Comparison of ENCODE assay signal across 17 cellular contexts in genomic region chr6:113695506-113695905, GRCh38.
DNase-seq lines count a peak whose midpoint lies in the region; ATAC-seq and TF ChIP-seq lines count a peak whose summit lies in the region.
"Had no signal": no experiment of that assay in that cellular context is flagged by ENCODE, and none has a peak within 500 bp of the region (broad histone marks: within the 10 kb centered on the region; RNA-seq: fewer than 3 reads in every experiment).

No MANE protein-coding gene starts in this region.

- intact Hi-C loops in upper lobe of right lung (cut with DNase I) (no loop called here), esophagus squamous epithelium (cut with DNase I) (no loop called here)

- TF ChIP-seq CTCF in upper lobe of right lung (IDR thresholded peaks at IDR 0.05) (no peak), esophagus squamous epithelium (IDR thresholded peaks at IDR 0.05) (no peak), gastroesophageal sphincter (IDR thresholded peaks at IDR 0.05) (no peak)

- H3K4me1 ChIP-seq in GM23248 (ENCODE audit: insufficient read depth) (peaks cover 53% of the 10 kb centered on the region), upper lobe of right lung (no peaks in the 10 kb centered on the region), esophagus squamous epithelium (peaks cover 0 to 11% (median 0%) of the 10 kb centered on the region in 3 donors), gastroesophageal sphincter (peaks cover 0 to 3% (median 0%) of the 10 kb centered on the region in 3 donors)
- H3K4me1 ChIP-seq: tibial artery had no signal

- no peaks in the 10 kb centered on the region for H3K9me3 ChIP-seq in GM23248 (ENCODE audit: low read depth)
- H3K9me3 ChIP-seq in upper lobe of right lung, result no peaks in the 10 kb centered on the region
- no peaks in the 10 kb centered on the region for H3K9me3 ChIP-seq in esophagus squamous epithelium
- H3K9me3 ChIP-seq in gastroesophageal sphincter, result no peaks in the 10 kb centered on the region
- H3K9me3 ChIP-seq: HAP-1, tibial artery had no signal

- WGBS in GM23248 (ENCODE audit: low coverage in 1 of 2, low lambda C conversion rate in 2 of 2, missing lambda C conversion rate in 2 of 2), 2 experiments, result 68 to 79% methylated on average over 3 of the region's 3 CpGs
- 64% methylated on average over 3 of the region's 3 CpGs for WGBS in esophagus squamous epithelium, 2 donors
- WGBS in gastroesophageal sphincter (ENCODE audit: low coverage in 1 of 2), 2 donors, result 70 to 78% methylated on average over 2 to 3 of the region's 3 CpGs

- H3K36me3 ChIP-seq in GM23248 (ENCODE audit: low read depth) (no peaks in the 10 kb centered on the region), upper lobe of right lung (no peaks in the 10 kb centered on the region), esophagus squamous epithelium (no peaks in the 10 kb centered on the region), gastroesophageal sphincter (no peaks in the 10 kb centered on the region)
- H3K36me3 ChIP-seq: HAP-1, tibial artery had no signal

- no peak overlapping the region for H2AFZ ChIP-seq in GM23248

- no peaks in the 10 kb centered on the region for H3K9me2 ChIP-seq in GM23248 (ENCODE audit: insufficient read depth)

- H3K9ac ChIP-seq in GM23248, result no peak overlapping the region

- H3K27ac ChIP-seq in GM23248 (peak overlapping the region; percentile 61; the same call in 1 of the 2 replicates), upper lobe of right lung (no peak overlapping the region), esophagus squamous epithelium (no peak overlapping the region), gastroesophageal sphincter (no peak overlapping the region)
- H3K27ac ChIP-seq: tibial artery had no signal

- no peaks in the 10 kb centered on the region for H4K20me1 ChIP-seq in GM23248 (ENCODE audit: insufficient read depth)

- ATAC-seq in upper lobe of right lung (no peak), gastroesophageal sphincter (no peak)
- ATAC-seq: activated CD4-positive, alpha-beta T cell treated with anti-CD3 and anti-CD28 coated beads for 36 hours had no signal

- H3K4me2 ChIP-seq in GM23248 (ENCODE audit: unreplicated experiment), result no peak overlapping the region

- in situ Hi-C loops in GM23248 (cut with MboI), result loop anchor here (10.0 kb wide), 1 partner anchor 159 kb away; the partner anchor contains the start of gene MARCKS
- in situ Hi-C loops in KBM-7 (cut with MboI; ENCODE audit: low pct_unique_long_range_greater_than_20kb, low sequenced_read_pairs), result no loop called here

- H3K4me3 ChIP-seq in GM23248 (no peak overlapping the region), skeletal muscle cell (ENCODE audit: low read depth, low read length) (no peak overlapping the region), upper lobe of right lung (no peak overlapping the region), esophagus squamous epithelium (no peak overlapping the region), gastroesophageal sphincter (no peak overlapping the region)
- H3K4me3 ChIP-seq: HAP-1, lung, tibial artery had no signal

- no peaks in the 10 kb centered on the region for H3K79me2 ChIP-seq in GM23248 (ENCODE audit: insufficient read depth)

- peaks cover 24% of the 10 kb centered on the region for H3F3A ChIP-seq in GM23248 (ENCODE audit: insufficient read depth)

- TF ChIP-seq EP300 in gastroesophageal sphincter (IDR thresholded peaks at IDR 0.05), result no peak

- H3K27me3 ChIP-seq in GM23248 (replicated peaks; ENCODE audit: insufficient read depth), result peaks cover 11% of the 10 kb centered on the region
- H3K27me3 ChIP-seq in upper lobe of right lung, result no peaks in the 10 kb centered on the region
- no peaks in the 10 kb centered on the region for H3K27me3 ChIP-seq in esophagus squamous epithelium
- H3K27me3 ChIP-seq in gastroesophageal sphincter, result no peaks in the 10 kb centered on the region
- H3K27me3 ChIP-seq: tibial artery had no signal

- TF ChIP-seq POLR2A in esophagus squamous epithelium (IDR thresholded peaks at IDR 0.05) (no peak), gastroesophageal sphincter (IDR thresholded peaks at IDR 0.05) (no peak)

- peak; percentile 57 for DNase-seq in GM23248
- DNase-seq in NOMO-1 (lab: John Stamatoyannopoulos, UW; ENCODE audit: unreplicated experiment in 2 of 2), result peak; percentile 74 to 87
- peak; percentile 92 for DNase-seq in fibroblast of gingiva (ENCODE audit: low read depth)
- DNase-seq in skeletal muscle cell (ENCODE audit: low read depth), result peak; percentile 61
- DNase-seq in upper lobe of right lung, result no peak
- DNase-seq in esophagus squamous epithelium (lab: John Stamatoyannopoulos, UW), result no peak
- no peak for DNase-seq in KBM-7
- DNase-seq: activated CD4-positive, alpha-beta T cell treated with anti-CD3 and anti-CD28 coated beads for 36 hours; activated CD8-positive, alpha-beta memory T cell treated with anti-CD3 and anti-CD28 coated beads, Interleukin-2, amount 50 U/mL, for 48 hours; activated naive CD4-positive, alpha-beta T cell treated with Interleukin-2 at 50 U/mL for 16 hours; CD8-positive, alpha-beta memory T cell; effector CD4-positive, alpha-beta T cell; T-helper 9 cell; tibial artery had no signal

Comparison
In these comparisons a context has a peak if more than half of its experiments do, and no peak if none do; other contexts are left out.
1. DNase-seq: peak in GM23248 (single experiment), NOMO-1 (2 of 2), fibroblast of gingiva (single experiment) and skeletal muscle cell (single experiment); none in upper lobe of right lung (single experiment), esophagus squamous epithelium (single experiment) and KBM-7 (single experiment).